14 cellular contexts compared by ENCODE assay signal in the genomic region with DNA sequence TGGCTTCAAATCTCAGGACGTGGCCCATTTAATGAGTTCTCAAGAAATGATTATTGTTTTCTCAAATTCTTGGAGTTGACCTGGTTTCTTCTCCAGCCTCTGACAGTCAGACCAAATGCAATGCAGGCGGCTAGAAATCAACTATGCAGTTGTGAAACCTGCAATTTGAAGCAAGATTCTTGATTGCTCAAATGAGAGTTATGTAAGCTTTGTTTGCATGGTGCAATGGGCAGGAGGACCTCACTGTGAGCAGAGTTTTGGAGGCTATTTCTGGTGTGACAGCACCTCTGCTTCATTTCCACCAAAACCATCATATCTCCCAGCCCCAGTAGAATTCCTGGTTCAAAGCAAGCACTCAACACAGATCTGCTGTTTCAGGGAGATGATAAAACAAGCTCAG.
DNase-seq lines count a peak whose midpoint lies in the region; ATAC-seq and TF ChIP-seq lines count a peak whose summit lies in the region.
"Had no signal": no experiment of that assay in that cellular context is flagged by ENCODE, and none has a peak within 500 bp of the region (broad histone marks: within the 10 kb centered on the region; RNA-seq: fewer than 3 reads in every experiment).

No MANE protein-coding gene starts in this region.

- no peaks in the 10 kb centered on the region for H3K79me2 ChIP-seq in GM23248 (ENCODE audit: insufficient read depth)

- 0 out of 2 replicates have a peak overlapping the region, but pooled peaks have one; percentile 7 for H2AFZ ChIP-seq in GM23248

- H3K9me3 ChIP-seq in GM23248 (ENCODE audit: low read depth) (no peaks in the 10 kb centered on the region), adipocyte (ENCODE audit: control insufficient read depth, low read length) (no peaks in the 10 kb centered on the region), suprapubic skin (no peaks in the 10 kb centered on the region)
- H3K9me3 ChIP-seq: ovary had no signal

- no peaks in the 10 kb centered on the region for H4K20me1 ChIP-seq in GM23248 (ENCODE audit: insufficient read depth)

- 12 to 17% methylated on average over 2 of the region's 2 CpGs for WGBS in GM23248 (ENCODE audit: low coverage in 1 of 2, low lambda C conversion rate in 2 of 2, missing lambda C conversion rate in 2 of 2), 2 experiments
- WGBS in suprapubic skin: 62% methylated on average over 2 of the region's 2 CpGs

- H3K27me3 ChIP-seq in GM23248 (replicated peaks; ENCODE audit: insufficient read depth) (no peaks in the 10 kb centered on the region), adipocyte (replicated peaks; ENCODE audit: control insufficient read depth, insufficient read depth, low read length) (no peaks in the 10 kb centered on the region), suprapubic skin (no peaks in the 10 kb centered on the region)
- H3K27me3 ChIP-seq: ovary had no signal

- ATAC-seq in GM18519 (IDR thresholded peaks at IDR 0.05; ENCODE audit: low FRiP score, unreplicated experiment): no peak

- H3F3A ChIP-seq in GM23248 (ENCODE audit: insufficient read depth): peaks cover 17% of the 10 kb centered on the region; the same call in 1 of the 2 replicates

- H3K27ac ChIP-seq in GM23248 (peak overlapping the region; percentile 78), suprapubic skin (peak overlapping the region; percentile 57)
- H3K27ac ChIP-seq: ovary, SK-N-MC had no signal

- intact Hi-C loops in head of caudate nucleus (cut with DNase I): no loop called here

- H3K4me3 ChIP-seq in GM23248 (no peak overlapping the region), adipocyte (ENCODE audit: low read length) (peak overlapping the region; percentile 29), suprapubic skin (no peak overlapping the region)
- H3K4me3 ChIP-seq: ovary, SK-N-MC had no signal

- no peaks in the 10 kb centered on the region for H3K36me3 ChIP-seq in GM23248 (ENCODE audit: low read depth)
- H3K36me3 ChIP-seq in adipocyte (ENCODE audit: control insufficient read depth, insufficient read depth, low read length, severe bottlenecking): no peaks in the 10 kb centered on the region
- no peaks in the 10 kb centered on the region for H3K36me3 ChIP-seq in suprapubic skin
- H3K36me3 ChIP-seq: ovary had no signal

- no peak for TF ChIP-seq CTCF in suprapubic skin (IDR thresholded peaks at IDR 0.05)

- DNase-seq in GM23248: peak; percentile 83
- DNase-seq in adipocyte (ENCODE audit: low read depth): peak; percentile 81
- peak; percentile 67 for DNase-seq in iris pigment epithelial cell (ENCODE audit: low read depth)
- DNase-seq in suprapubic skin (ENCODE audit: low spot score in 2 of 2): no peak
- DNase-seq in head of caudate nucleus: no peak
- DNase-seq in islet precursor cell: no peak
- DNase-seq: CD4-positive, alpha-beta memory T cell; dermis blood vessel endothelial cell; NCI-H1417 treated with DMSO at 0.1 percent for 48 hours; NCI-H345; stimulated activated CD4-positive, alpha-beta T cell treated with anti-CD3 and anti-CD28 coated beads, Interleukin-15, amount 100 ng/mL, for 24 hours had no signal

- TF ChIP-seq EP300 in suprapubic skin (IDR thresholded peaks at IDR 0.05): no peak

- peak overlapping the region; percentile 30; the same call in 1 of the 2 replicates for H3K9ac ChIP-seq in GM23248
- peak overlapping the region; percentile 65 for H3K9ac ChIP-seq in adipocyte (ENCODE audit: low read length)

- H3K9me2 ChIP-seq in GM23248 (ENCODE audit: insufficient read depth): no peaks in the 10 kb centered on the region

- no peak for TF ChIP-seq POLR2A in suprapubic skin (IDR thresholded peaks at IDR 0.05)

- H3K4me2 ChIP-seq in GM23248 (ENCODE audit: unreplicated experiment): no peak overlapping the region

- H3K4me1 ChIP-seq in GM23248 (ENCODE audit: insufficient read depth) (peaks cover 16% of the 10 kb centered on the region), adipocyte (ENCODE audit: control insufficient read depth, insufficient read depth, low read length) (peaks cover 35% of the 10 kb centered on the region), suprapubic skin (peaks cover 8% of the 10 kb centered on the region)

- in situ Hi-C loops in GM23248 (cut with MboI): no loop called here

Comparison
In these comparisons a context has a peak if more than half of its experiments do, and no peak if none do; other contexts are left out.
1. DNase-seq: peak in GM23248 (single experiment), adipocyte (single experiment) and iris pigment epithelial cell (single experiment); none in suprapubic skin (0 of 2), head of caudate nucleus (0 of 42) and islet precursor cell (single experiment).